In genomic region chr1:154154053-154154452, GRCh38 we compare ENCODE assay signal across 16 cellular contexts. TPM values are rescaled to one million over a fixed set of nuclear protein-coding genes. Genes with fewer than 3 reads are reported as not detected.
DNase-seq lines count a peak whose midpoint lies in the region; ATAC-seq and TF ChIP-seq lines count a peak whose summit lies in the region.
"Had no signal": no experiment of that assay in that cellular context is flagged by ENCODE, and none has a peak within 500 bp of the region (broad histone marks: within the 10 kb centered on the region; RNA-seq: fewer than 3 reads in every experiment).

No MANE protein-coding gene starts in this region.

- H3K9me2 ChIP-seq in hepatocyte (replicated peaks; ENCODE audit: insufficient read depth), result no peaks in the 10 kb centered on the region

- peak overlapping the region; percentile 55 for H3K27ac Mint-ChIP-seq in HFFc6
- peak overlapping the region; percentile 32 for H3K27ac Mint-ChIP-seq in activated T-helper 17 cell treated with anti-CD3 and anti-CD28 coated beads, Interleukin-2, amount 50 U/mL, for 72 hours

- H3K4me1 ChIP-seq in hepatocyte (ENCODE audit: insufficient read depth), result peaks cover 7% of the 10 kb centered on the region
- H3K4me1 ChIP-seq in stomach, result peaks cover 8 to 54% (median 29%) of the 10 kb centered on the region in 4 donors

- H3K9me3 ChIP-seq in hepatocyte (ENCODE audit: low read depth), result no peaks in the 10 kb centered on the region
- no peaks in the 10 kb centered on the region for H3K9me3 ChIP-seq in stomach
- H3K9me3 ChIP-seq: mucosa of descending colon had no signal

- TF ChIP-seq CTCF in HFFc6 (IDR thresholded peaks at IDR 0.05), result no peak
- TF ChIP-seq CTCF in hepatocyte (IDR thresholded peaks at IDR 0.05; ENCODE audit: poor library complexity), result no peak
- TF ChIP-seq CTCF in stomach (IDR thresholded peaks at IDR 0.05), result no peak

- H3K36me3 ChIP-seq in hepatocyte (replicated peaks; ENCODE audit: insufficient read depth, low read depth) (no peaks in the 10 kb centered on the region), stomach (peaks cover 19 to 42% (median 37%) of the 10 kb centered on the region in 4 donors)

- whole genome bisulfite sequencing in hepatocyte (ENCODE audit: low lambda C conversion rate, missing lambda C conversion rate), result 94% methylated on average over 6 of the region's 6 CpGs
- WGBS in stomach, 5 donors, result 94 to 97% (median 95%) methylated on average over 6 of the region's 6 CpGs

- H3K36me3 Mint-ChIP-seq in HFFc6 (ENCODE audit: low read depth), result peaks cover 30% of the 10 kb centered on the region
- peaks cover 56% of the 10 kb centered on the region for H3K36me3 Mint-ChIP-seq in activated T-helper 17 cell treated with anti-CD3 and anti-CD28 coated beads, Interleukin-2, amount 50 U/mL, for 72 hours (ENCODE audit: low read depth)

- H3K4me3 ChIP-seq in hepatocyte (no peak overlapping the region), stomach (no peak overlapping the region)
- H3K4me3 ChIP-seq: mucosa of descending colon had no signal

- no peaks in the 10 kb centered on the region; the same call in 1 of the 2 replicates for H3K27me3 Mint-ChIP-seq in HFFc6 (ENCODE audit: insufficient read depth)
- H3K27me3 Mint-ChIP-seq in activated T-helper 17 cell treated with anti-CD3 and anti-CD28 coated beads, Interleukin-2, amount 50 U/mL, for 72 hours, result no peaks in the 10 kb centered on the region

- H3K4me2 ChIP-seq in hepatocyte, result no peak overlapping the region

- intact Hi-C loops in stomach (cut with DNase I; ENCODE audit: low total_unique reads), result no loop called here

- no peaks in the 10 kb centered on the region for H3K9me3 Mint-ChIP-seq in HFFc6
- no peaks in the 10 kb centered on the region for H3K9me3 Mint-ChIP-seq in activated T-helper 17 cell treated with anti-CD3 and anti-CD28 coated beads, Interleukin-2, amount 50 U/mL, for 72 hours

- peak overlapping the region; percentile 87 for H3K27ac ChIP-seq in hepatocyte
- peak overlapping the region in 3 of 5 donors; percentile 65 to 75 (median 73) for H3K27ac ChIP-seq in stomach

- no peaks in the 10 kb centered on the region for H4K20me1 ChIP-seq in hepatocyte (ENCODE audit: insufficient read depth, poor library complexity, severe bottlenecking)

- no peaks in the 10 kb centered on the region for H3K79me2 ChIP-seq in hepatocyte

- H3K27me3 ChIP-seq in hepatocyte (no peaks in the 10 kb centered on the region), stomach (no peaks in the 10 kb centered on the region)

- TF ChIP-seq EP300 in stomach (IDR thresholded peaks at IDR 0.05), result no peak

- TF ChIP-seq POLR2A in stomach (IDR thresholded peaks at IDR 0.05), result no peak

- no peak for ATAC-seq in activated T-helper 17 cell treated with anti-CD3 and anti-CD28 coated beads, Interleukin-2, amount 50 U/mL, for 72 hours (replicated peaks)

- H2AFZ ChIP-seq in hepatocyte, result no peak overlapping the region

- H3K4me3 Mint-ChIP-seq in HFFc6, result no peak overlapping the region
- no peak overlapping the region for H3K4me3 Mint-ChIP-seq in activated T-helper 17 cell treated with anti-CD3 and anti-CD28 coated beads, Interleukin-2, amount 50 U/mL, for 72 hours

- peaks cover 41% of the 10 kb centered on the region for H3K4me1 Mint-ChIP-seq in HFFc6 (ENCODE audit: low read depth)
- H3K4me1 Mint-ChIP-seq in activated T-helper 17 cell treated with anti-CD3 and anti-CD28 coated beads, Interleukin-2, amount 50 U/mL, for 72 hours, result peaks cover 33% of the 10 kb centered on the region

- DNase-seq in HFFc6 (no peak), hepatocyte (ENCODE audit: low spot score) (no peak), stomach (no peak), MV-4-11 (lab: John Stamatoyannopoulos, UW) (no peak), mesenteric fat pad (ENCODE audit: low spot score) (no peak)
- DNase-seq in stimulated activated CD4-positive, alpha-beta T cell treated with anti-CD3 and anti-CD28 coated beads, Interleukin-4, amount 100 ng/mL, for 4 hours, result no peak
- DNase-seq: activated CD4-positive, alpha-beta T cell treated with anti-CD3 and anti-CD28 coated beads for 48 hours; mucosa of descending colon; NCI-H1092; NCI-H226; retina; stimulated activated CD4-positive, alpha-beta T cell treated with anti-CD3 and anti-CD28 coated beads, Interleukin-4, amount 100 ng/mL, for 1 hour; stimulated activated naive CD4-positive, alpha-beta T cell treated with Interleukin-2 at 50 U/mL for 16 hours; SW 1271 had no signal

RNA-seq across cellular contexts. Expression of gene NUP210L, which starts 0.8 kb away (rescaled TPM):
- total RNA-seq in HFFc6 (2021; fragmentation: NEBNext Ultra II Directional; extraction: Animal tissue kit (Norgen Biotek cat#: 25700)), result not detected
- under 1 TPM; 0.04 to 0.24 TPM for total RNA-seq in activated T-helper 17 cell treated with anti-CD3 and anti-CD28 coated beads, Interleukin-2, amount 50 U/mL, for 72 hours
- total RNA-seq in hepatocyte, result 0.03 and 0.04 TPM in 2 replicates
- not detected in 2 replicates for polyA plus RNA-seq in hepatocyte
- under 1 TPM in 1 of 5 donors, not detected in 4; 0.18 TPM for total RNA-seq in stomach
- polyA plus RNA-seq in stomach, result not detected
- total RNA-seq in mesenteric fat pad, result not detected

RNA-seq across cellular contexts. Expression of gene TPM3, which starts 37.8 kb away (rescaled TPM):
- total RNA-seq in HFFc6 (2021; fragmentation: NEBNext Ultra II Directional; extraction: Animal tissue kit (Norgen Biotek cat#: 25700)), result 100 to 1,000 TPM; 503 to 809 (median 701) TPM
- 100 to 1,000 TPM; 370 to 607 TPM for total RNA-seq in activated T-helper 17 cell treated with anti-CD3 and anti-CD28 coated beads, Interleukin-2, amount 50 U/mL, for 72 hours
- total RNA-seq in hepatocyte (440 and 441 TPM in 2 replicates), stomach (100 to 1,000 TPM in 4 of 5 donors, 10 to 100 TPM in 1; 32.7 to 293 (median 214) TPM), mesenteric fat pad (294 TPM)
- polyA plus RNA-seq in hepatocyte (302 and 321 TPM in 2 replicates), stomach (100 to 1,000 TPM; 101 to 364 (median 159) TPM)

RNA-seq across cellular contexts. Expression of gene CFAP141, which starts 52.1 kb away (rescaled TPM):
- total RNA-seq in HFFc6 (2021; fragmentation: NEBNext Ultra II Directional; extraction: Animal tissue kit (Norgen Biotek cat#: 25700)), result not detected
- total RNA-seq in activated T-helper 17 cell treated with anti-CD3 and anti-CD28 coated beads, Interleukin-2, amount 50 U/mL, for 72 hours, result not detected
- total RNA-seq in hepatocyte (not detected in 2 replicates), stomach (not detected), mesenteric fat pad (not detected)
- polyA plus RNA-seq in hepatocyte (not detected in 2 replicates), stomach (not detected)
- total RNA-seq: mucosa of descending colon, PC-3 had no signal
